Comparison of ENCODE assay signal across 9 cellular contexts in genomic region chr20:50085481-50086365, GRCh38. TPM values are rescaled to one million over a fixed set of nuclear protein-coding genes. Genes with fewer than 3 reads are reported as not detected.
DNase-seq lines count a peak whose midpoint lies in the region; ATAC-seq, FAIRE-seq and TF ChIP-seq lines count a peak whose summit lies in the region.
"Had no signal": no experiment of that assay in that cellular context is flagged by ENCODE, and none has a peak within 500 bp of the region (broad histone marks: within the 10 kb centered on the region; RNA-seq: fewer than 3 reads in every experiment).

No MANE protein-coding gene starts in this region.

- peaks cover 14% of the 10 kb centered on the region for H3K4me1 Mint-ChIP-seq in activated B cell treated with CpG ODN at 0.5 μM for 24 hours

- H3K4me1 ChIP-seq in endothelial cell of umbilical vein (ENCODE audit: control insufficient read depth, extremely low read depth, insufficient read depth, low read length): peaks cover 19% of the 10 kb centered on the region
- peaks cover 12% of the 10 kb centered on the region for H3K4me1 ChIP-seq in mesodermal cell (ENCODE audit: control insufficient read depth, insufficient read depth, low read length, poor library complexity, severe bottlenecking)
- peaks cover 23 to 27% of the 10 kb centered on the region in 2 donors for H3K4me1 ChIP-seq in thyroid gland

- DNase-seq in CD1c-positive myeloid dendritic cell (ENCODE audit: extremely low spot score): peak; percentile 79
- peak; percentile 76 for DNase-seq in H4 (ENCODE audit: low spot score)
- DNase-seq in NCI-H2227 treated with DMSO at 0.1 percent for 48 hours (lab: John Stamatoyannopoulos, UW): peak; percentile 80
- no peak for DNase-seq in activated B cell treated with CpG ODN at 0.5 μM for 24 hours
- peak; percentile 85 for DNase-seq in endothelial cell of umbilical vein (ENCODE audit: low read depth, low spot score)
- DNase-seq in thyroid gland: peak; percentile 46 to 54

- CTCF ChIA-PET in activated B cell treated with CpG ODN at 0.5 μM for 24 hours (lab: Charles Lee): interaction anchor here (0.8 to 5.1 kb wide), 12 partner anchors 9 to 109 kb away, joined by 3 to 67 read pairs (median 6); no protein-coding TSS in a partner anchor
- CTCF ChIA-PET in endothelial cell of umbilical vein (lab: Charles Lee): interaction anchor here (0.6 to 5.3 kb wide), 33 partner anchors 9 to 197 kb away, joined by 3 to 95 read pairs (median 4); partner anchors contain the start of genes RNF114 and UBE2V1

- H3K79me2 ChIP-seq in endothelial cell of umbilical vein (ENCODE audit: control insufficient read depth, insufficient read depth, low read length): peaks cover 29% of the 10 kb centered on the region

- peak overlapping the region in 1 of 3 experiments; percentile 31 for H3K4me3 ChIP-seq in endothelial cell of umbilical vein (replicated peaks in 1 of 3; ENCODE audit: insufficient read depth in 1 of 3, low read depth in 1 of 3, low read length in 3 of 3)
- peak overlapping the region; percentile 9 for H3K4me3 ChIP-seq in mesodermal cell (ENCODE audit: extremely low read depth, insufficient read depth, low read length, poor library complexity, severe bottlenecking)
- peak overlapping the region in 1 of 3 donors; percentile 11 for H3K4me3 ChIP-seq in thyroid gland (replicated peaks in 1 of 3)

- H3K9ac ChIP-seq in endothelial cell of umbilical vein (replicated peaks; ENCODE audit: extremely low read depth, insufficient read depth, low read length): peak overlapping the region; percentile 70

- H3K36me3 ChIP-seq in endothelial cell of umbilical vein (ENCODE audit: control insufficient read depth in 2 of 2, extremely low read depth in 1 of 2, insufficient read depth in 2 of 2, low read length in 2 of 2) (peaks cover 2 to 14% of the 10 kb centered on the region in 2 experiments), mesodermal cell (ENCODE audit: control insufficient read depth, insufficient read depth, low read length) (peaks cover 80% of the 10 kb centered on the region), thyroid gland (peaks cover 5 to 8% of the 10 kb centered on the region in 2 donors)

- H4K20me1 ChIP-seq in endothelial cell of umbilical vein (replicated peaks; ENCODE audit: control insufficient read depth, extremely low read depth, insufficient read depth, low read length): no peaks in the 10 kb centered on the region

- H3K27ac ChIP-seq in endothelial cell of umbilical vein (ENCODE audit: insufficient read depth, low read depth, low read length) (peak overlapping the region; percentile 91), mesodermal cell (ENCODE audit: low read depth, low read length, severe bottlenecking) (peak overlapping the region; percentile 72), thyroid gland (peak overlapping the region; percentile 29 to 71 (median 36))

- H3K9me3 ChIP-seq in endothelial cell of umbilical vein (replicated peaks; ENCODE audit: control insufficient read depth, insufficient read depth, low read length): no peaks in the 10 kb centered on the region
- H3K9me3 ChIP-seq in mesodermal cell (ENCODE audit: control insufficient read depth, low read length): no peaks in the 10 kb centered on the region
- no peaks in the 10 kb centered on the region for H3K9me3 ChIP-seq in thyroid gland

- POLR2A ChIA-PET in activated B cell treated with CpG ODN at 0.5 μM for 24 hours (lab: Charles Lee) (interaction anchor here (0.6 kb wide), 1 partner anchor 153 kb away, joined by 3 read pairs; no protein-coding TSS in a partner anchor), endothelial cell of umbilical vein (lab: Charles Lee) (interaction anchor here (0.6 to 1.6 kb wide), 3 partner anchors 14 to 798 kb away, joined by 3 to 4 read pairs (median 3); no protein-coding TSS in a partner anchor)

- H3K27me3 Mint-ChIP-seq in activated B cell treated with CpG ODN at 0.5 μM for 24 hours: no peaks in the 10 kb centered on the region

- no peaks in the 10 kb centered on the region for H3K27me3 ChIP-seq in endothelial cell of umbilical vein (ENCODE audit: control insufficient read depth in 2 of 2, insufficient read depth in 2 of 2, low read length in 2 of 2)
- no peaks in the 10 kb centered on the region for H3K27me3 ChIP-seq in thyroid gland

- peak overlapping the region; percentile 55 for H3K27ac Mint-ChIP-seq in activated B cell treated with CpG ODN at 0.5 μM for 24 hours

- TF ChIP-seq POLR2A in endothelial cell of umbilical vein (IDR thresholded peaks at IDR 0.05; ENCODE audit: low read depth, low read length) (no peak), thyroid gland (IDR thresholded peaks at IDR 0.05) (no peak)

- WGBS in mesodermal cell (ENCODE audit: insufficient coverage in 2 of 2), 2 experiments: 3 to 24% methylated on average over 4 to 7 of the region's 10 CpGs
- 0 to 3% methylated on average over 10 of the region's 10 CpGs for WGBS in thyroid gland, 2 donors

- H2AFZ ChIP-seq in endothelial cell of umbilical vein (ENCODE audit: low read depth, low read length): no peak overlapping the region

- dilution Hi-C loops in endothelial cell of umbilical vein (cut with MboI; ENCODE audit: extremely low pct_ligation_motif_present, low sequenced_read_pairs): no loop called here

- peak; percentile 71 for FAIRE-seq in endothelial cell of umbilical vein (lab: Jason Lieb, UNC)
- FAIRE-seq: TTC549 had no signal

- BruUV-seq in endothelial cell of umbilical vein (replicated peaks; lab: Mats Ljungman, UMichigan): no TSS peak

- peak overlapping the region; percentile 83 for H3K4me3 Mint-ChIP-seq in activated B cell treated with CpG ODN at 0.5 μM for 24 hours

- TF ChIP-seq CTCF in activated B cell treated with CpG ODN at 0.5 μM for 24 hours (IDR thresholded peaks at IDR 0.05) (no peak), endothelial cell of umbilical vein (IDR thresholded peaks at IDR 0.05; ENCODE audit: extremely low read depth in 1 of 2, insufficient read depth in 1 of 2, low read depth in 1 of 2, low read length in 2 of 2) (peak; percentile 71 to 80), thyroid gland (IDR thresholded peaks at IDR 0.05) (peak; percentile 57 to 83 (median 79))

- peak; percentile 82 for ATAC-seq in activated B cell treated with CpG ODN at 0.5 μM for 24 hours (ENCODE audit: low read depth)
- no peak for ATAC-seq in GM18868 (IDR thresholded peaks at IDR 0.05; ENCODE audit: unreplicated experiment)

- H3K9me3 Mint-ChIP-seq in activated B cell treated with CpG ODN at 0.5 μM for 24 hours: no peaks in the 10 kb centered on the region

- H3K4me2 ChIP-seq in endothelial cell of umbilical vein (ENCODE audit: insufficient read depth, low read length): peak overlapping the region; percentile 81

- intact Hi-C loops in activated B cell treated with CpG ODN at 0.5 μM for 24 hours (cut with micrococcal nuclease): loop anchor here (1.0 kb wide), 1 partner anchor 106 kb away; no protein-coding TSS in a partner anchor
- intact Hi-C loops in endothelial cell of umbilical vein (cut with micrococcal nuclease): loop anchor here (1.0 to 2.0 kb wide), 5 partner anchors 14 to 106 kb away; no protein-coding TSS in a partner anchor
- intact Hi-C loops in thyroid gland (cut with DNase I): loop anchor here (10.0 kb wide), 1 partner anchor 59 kb away; no protein-coding TSS in a partner anchor

- peaks cover 55% of the 10 kb centered on the region for H3K36me3 Mint-ChIP-seq in activated B cell treated with CpG ODN at 0.5 μM for 24 hours (ENCODE audit: low read depth)

- H3K9me1 ChIP-seq in endothelial cell of umbilical vein (replicated peaks; ENCODE audit: control insufficient read depth, extremely low read depth, insufficient read depth, low read length): no peaks in the 10 kb centered on the region

TF ChIP-seq in endothelial cell of umbilical vein, 7 proteins besides CTCF, POLR2A, EP300 and RAD21:
- TF ChIP-seq FOS (IDR thresholded peaks at IDR 0.05; ENCODE audit: borderline replicate concordance, insufficient read depth, low read length) (no peak), MAX (IDR thresholded peaks at IDR 0.05; ENCODE audit: insufficient read depth, insufficient read length) (no peak), MYC (IDR thresholded peaks at IDR 0.05; ENCODE audit: low read depth, low read length) (no peak), EZH2 (IDR thresholded peaks at IDR 0.05; ENCODE audit: borderline replicate concordance, low read depth, low read length, severe bottlenecking) (no peak), JUN (IDR thresholded peaks at IDR 0.05; ENCODE audit: borderline replicate concordance, insufficient read depth, insufficient read length, low read depth) (no peak), GATA2 (IDR thresholded peaks at IDR 0.05; ENCODE audit: insufficient read depth, insufficient read length, low read depth, low read length) (no peak), POLR2AphosphoS5 (IDR thresholded peaks at IDR 0.05; ENCODE audit: insufficient read depth, low read depth, low read length) (no peak)

RNA-seq across cellular contexts. Expression of gene UBE2V1, which starts 27.2 kb away (rescaled TPM):
- total RNA-seq in H4 (2014; rRNA removed; shearing (Covaris generic)): 28.9 and 81.7 TPM in 2 replicates
- total RNA-seq in activated B cell treated with CpG ODN at 0.5 μM for 24 hours: 147 and 166 TPM in 2 replicates
- total RNA-seq in endothelial cell of umbilical vein: 147 and 156 TPM in 2 replicates
- polyA plus RNA-seq in endothelial cell of umbilical vein: 111 and 145 TPM in 2 replicates
- polyA plus RNA-seq in endothelial cell of umbilical vein (2011; cell fraction: cytosol; rRNA removed): 127 and 148 TPM in 2 replicates
- 132 and 179 TPM in 2 replicates for polyA plus RNA-seq in endothelial cell of umbilical vein (2011; cell fraction: nucleus; rRNA removed)
- 159 and 193 TPM in 2 replicates for polyA plus RNA-seq in endothelial cell of umbilical vein (2012)
- polyA minus RNA-seq in endothelial cell of umbilical vein: 135 and 140 TPM in 2 replicates
- polyA minus RNA-seq in endothelial cell of umbilical vein (2011; cell fraction: cytosol; rRNA and poly(A)+ RNA removed): 15.1 TPM
- 136 and 191 TPM in 2 replicates for polyA minus RNA-seq in endothelial cell of umbilical vein (2011; cell fraction: nucleus; rRNA and poly(A)+ RNA removed)
- polyA plus RNA-seq in mesodermal cell (2013, experiment 1 of 2): 144 TPM
- polyA plus RNA-seq in mesodermal cell (2013, experiment 2 of 2): 165 TPM
- total RNA-seq in thyroid gland: 100 to 1,000 TPM in 1 of 4 donors, 10 to 100 TPM in 3; 77.3 to 110 (median 92.3) TPM

Comparison
In these comparisons a context has a peak if more than half of its experiments do, and no peak if none do; other contexts are left out.
1. H3K27ac ChIP-seq: peak in every context shown above with its lines; median percentile 91 in endothelial cell of umbilical vein; 72 in mesodermal cell; 36 in thyroid gland.